7 cellular contexts compared by ENCODE assay signal in genomic region chr5:10726913-10727517, GRCh38. TPM values are rescaled to one million over a fixed set of nuclear protein-coding genes. Genes with fewer than 3 reads are reported as not detected.
DNase-seq lines count a peak whose midpoint lies in the region; ATAC-seq and TF ChIP-seq lines count a peak whose summit lies in the region.

No MANE protein-coding gene starts in this region.

- peaks cover 26% of the 10 kb centered on the region for H3K36me3 ChIP-seq in Karpas-422 (ENCODE audit: insufficient read depth, low read length)
- peaks cover 20% of the 10 kb centered on the region for H3K36me3 ChIP-seq in neutrophil
- no peaks in the 10 kb centered on the region for H3K36me3 ChIP-seq in MM.1S (replicated peaks; ENCODE audit: insufficient read depth, low read length)

- H3K79me2 ChIP-seq in Karpas-422 (ENCODE audit: low read length) (peaks cover 90% of the 10 kb centered on the region), MM.1S (ENCODE audit: low read length) (no peaks in the 10 kb centered on the region)

- H3K27me3 ChIP-seq in Karpas-422 (ENCODE audit: low read length) (no peaks in the 10 kb centered on the region), neutrophil (no peaks in the 10 kb centered on the region), MM.1S (replicated peaks; ENCODE audit: insufficient read depth, low read length) (no peaks in the 10 kb centered on the region)

- no peaks in the 10 kb centered on the region for H3K9me2 ChIP-seq in Karpas-422 (replicated peaks; ENCODE audit: insufficient read depth, low read length)
- H3K9me2 ChIP-seq in MM.1S (replicated peaks; ENCODE audit: insufficient read depth, low read length), result no peaks in the 10 kb centered on the region

- no peak overlapping the region for H3K4me2 ChIP-seq in Karpas-422 (ENCODE audit: low read depth, low read length, poor library complexity, severe bottlenecking)
- H3K4me2 ChIP-seq in MM.1S (ENCODE audit: low read depth, low read length), result no peak overlapping the region

- H3K9me3 ChIP-seq in Karpas-422 (ENCODE audit: low read length) (no peaks in the 10 kb centered on the region), neutrophil (no peaks in the 10 kb centered on the region), MM.1S (replicated peaks; ENCODE audit: insufficient read depth, low read length) (no peaks in the 10 kb centered on the region)

- no peak for TF ChIP-seq CTCF in neutrophil (IDR thresholded peaks at IDR 0.05)
- TF ChIP-seq CTCF in MM.1S (IDR thresholded peaks at IDR 0.05; ENCODE audit: low read length), result no peak

- no peak overlapping the region for H2AFZ ChIP-seq in Karpas-422 (ENCODE audit: low read length)
- no peak overlapping the region for H2AFZ ChIP-seq in MM.1S (ENCODE audit: low read length)

- no peak for DNase-seq in Karpas-422
- no peak for DNase-seq in C1 segment of cervical spinal cord (lab: John Stamatoyannopoulos, UW)
- no peak for DNase-seq in MM.1S
- no peak for DNase-seq in activated effector memory CD4-positive, alpha-beta T cell treated with Interleukin-2 at 50 U/mL for 16 hours

- H3K4me3 ChIP-seq in Karpas-422 (ENCODE audit: low read length) (no peak overlapping the region), neutrophil (ENCODE audit: low read depth in 1 of 2, low read length in 1 of 2) (no peak overlapping the region), MM.1S (ENCODE audit: low read length) (no peak overlapping the region)

- H4K20me1 ChIP-seq in Karpas-422 (ENCODE audit: insufficient read depth, low read depth, low read length) (no peaks in the 10 kb centered on the region), MM.1S (ENCODE audit: insufficient read depth, low read length) (no peaks in the 10 kb centered on the region)

- H3K27ac ChIP-seq in Karpas-422 (ENCODE audit: low read length) (peak overlapping the region; percentile 92), neutrophil (peak overlapping the region; percentile 21), MM.1S (ENCODE audit: low read length) (no peak overlapping the region)

- no peaks in the 10 kb centered on the region for H3F3A ChIP-seq in MM.1S (ENCODE audit: insufficient read depth, low read length)

- ATAC-seq in GM18868 (IDR thresholded peaks at IDR 0.05; ENCODE audit: unreplicated experiment), result peak; percentile 93
- ATAC-seq in GM21737 (IDR thresholded peaks at IDR 0.05; ENCODE audit: unreplicated experiment), result peak; percentile 89

- H3K9ac ChIP-seq in Karpas-422 (ENCODE audit: low read length), result no peak overlapping the region; the same call in 1 of the 2 replicates
- no peak overlapping the region for H3K9ac ChIP-seq in MM.1S (ENCODE audit: low read length)

- peaks cover 69% of the 10 kb centered on the region for H3K4me1 ChIP-seq in Karpas-422 (ENCODE audit: low read length)
- peaks cover 14 to 15% of the 10 kb centered on the region in 2 experiments for H3K4me1 ChIP-seq in neutrophil (ENCODE audit: control insufficient read depth in 1 of 2, insufficient read depth in 1 of 2, low read depth in 1 of 2, low read length in 1 of 2)
- H3K4me1 ChIP-seq in MM.1S (ENCODE audit: low read length), result no peaks in the 10 kb centered on the region

RNA-seq across cellular contexts. Expression of gene DAP, which starts 34.0 kb away (rescaled TPM):
- total RNA-seq in Karpas-422 (2014; rRNA removed; shearing (Covaris generic); ENCODE audit: low replicate concordance), result 33.8 and 42.6 TPM in 2 replicates
